ENCODE assay signal across 8 cellular contexts in the genomic region with DNA sequence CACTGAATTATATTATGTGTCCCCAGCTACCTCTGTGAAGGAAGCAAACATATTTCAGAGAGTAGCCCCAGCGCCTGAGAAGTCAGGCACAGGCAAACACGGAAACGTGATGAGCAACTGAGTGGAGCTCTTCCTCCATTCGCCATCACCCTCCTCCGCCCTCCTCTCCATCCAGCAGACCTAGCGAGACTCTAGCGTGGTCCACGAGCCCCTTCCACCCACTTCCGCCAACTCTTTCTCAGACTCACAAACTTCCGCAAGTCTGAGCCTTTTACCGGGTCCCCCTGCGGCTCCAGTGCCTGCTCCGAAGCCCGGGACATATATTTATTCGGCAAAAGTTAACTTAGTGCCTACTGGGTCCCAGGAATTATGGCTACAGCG. TPM values are rescaled to one million over a fixed set of nuclear protein-coding genes. Genes with fewer than 3 reads are reported as not detected.
DNase-seq lines count a peak whose midpoint lies in the region; ATAC-seq and TF ChIP-seq lines count a peak whose summit lies in the region.

No MANE protein-coding gene starts in this region.

- H2BK5ac ChIP-seq in IMR-90 (ENCODE audit: low read depth, low read length, poor library complexity, severe bottlenecking) = peak overlapping the region; percentile 91

- H3K27me3 ChIP-seq in IMR-90 (ENCODE audit: control insufficient read depth, insufficient read depth, low read length) = no peaks in the 10 kb centered on the region
- H3K27me3 ChIP-seq in rectal smooth muscle tissue (ENCODE audit: control insufficient read depth, insufficient read depth, low read length) = no peaks in the 10 kb centered on the region
- H3K27me3 ChIP-seq in vagina = no peaks in the 10 kb centered on the region

- H3K9me1 ChIP-seq in IMR-90 (ENCODE audit: insufficient read depth, low read length) = peaks cover 18% of the 10 kb centered on the region

- dilution Hi-C loops in IMR-90 (cut with HindIII; ENCODE audit: low sequenced_read_pairs, unreplicated experiment) = no loop called here

- H3K27ac ChIP-seq in IMR-90 (ENCODE audit: insufficient read depth, low read length) = peak overlapping the region; percentile 84
- H3K27ac ChIP-seq in rectal smooth muscle tissue (ENCODE audit: low read depth, low read length) = peak overlapping the region; percentile 82
- peak overlapping the region; percentile 92 for H3K27ac ChIP-seq in vagina

- DNase-seq in CD1c-positive myeloid dendritic cell (ENCODE audit: extremely low spot score) (peak; percentile 69), IMR-90 (peak; percentile 55), SK-N-DZ (ENCODE audit: low spot score) (peak; percentile 65), left cardiac atrium (peak; percentile 43), vagina (ENCODE audit: extremely low spot score in 2 of 2) (no peak)
- no peak for DNase-seq in activated naive CD8-positive, alpha-beta T cell treated with anti-CD3 and anti-CD28 coated beads, Interleukin-2, amount 10 ng/mL, durations not matched to agents 7 days and 5 days

- no peaks in the 10 kb centered on the region for H3K27me3 Mint-ChIP-seq in activated naive CD8-positive, alpha-beta T cell treated with anti-CD3 and anti-CD28 coated beads, Interleukin-2, amount 10 ng/mL, durations not matched to agents 7 days and 5 days

- H3K9me3 ChIP-seq in IMR-90 (ENCODE audit: control insufficient read depth, insufficient read depth, low read length) (no peaks in the 10 kb centered on the region), vagina (no peaks in the 10 kb centered on the region)

- H3K4me1 ChIP-seq in IMR-90 (ENCODE audit: control insufficient read depth, insufficient read depth, low read length) = peaks cover 7% of the 10 kb centered on the region
- H3K4me1 ChIP-seq in rectal smooth muscle tissue (ENCODE audit: control insufficient read depth, insufficient read depth, low read length) = peaks cover 13% of the 10 kb centered on the region
- peaks cover 25% of the 10 kb centered on the region for H3K4me1 ChIP-seq in vagina

- peak overlapping the region; percentile 76 for H3K4me3 ChIP-seq in IMR-90 (ENCODE audit: insufficient read depth, low read depth, low read length)
- H3K4me3 ChIP-seq in rectal smooth muscle tissue (ENCODE audit: low read length) = peak overlapping the region; percentile 82
- H3K4me3 ChIP-seq in vagina = peak overlapping the region; percentile 80 to 84

- H3K9ac ChIP-seq in IMR-90 (ENCODE audit: low read depth, low read length) (peak overlapping the region; percentile 91), rectal smooth muscle tissue (ENCODE audit: low read length) (peak overlapping the region; percentile 91)

- BruUV-seq in IMR-90 (replicated peaks; lab: Mats Ljungman, UMichigan) = no TSS peak

- H3K27ac Mint-ChIP-seq in activated naive CD8-positive, alpha-beta T cell treated with anti-CD3 and anti-CD28 coated beads, Interleukin-2, amount 10 ng/mL, durations not matched to agents 7 days and 5 days = peak overlapping the region; percentile 98

- H3K36me3 Mint-ChIP-seq in activated naive CD8-positive, alpha-beta T cell treated with anti-CD3 and anti-CD28 coated beads, Interleukin-2, amount 10 ng/mL, durations not matched to agents 7 days and 5 days = peaks cover 30% of the 10 kb centered on the region

- H4K5ac ChIP-seq in IMR-90 (ENCODE audit: low read depth, low read length) = peak overlapping the region; percentile 26; the same call in 1 of the 2 replicates

- ATAC-seq in GM19463 (IDR thresholded peaks at IDR 0.05; ENCODE audit: unreplicated experiment) = peak; percentile 21
- peak; percentile 46 for ATAC-seq in IMR-90 (ENCODE audit: low read depth)
- peak; percentile 65 for ATAC-seq in activated naive CD8-positive, alpha-beta T cell treated with anti-CD3 and anti-CD28 coated beads, Interleukin-2, amount 10 ng/mL, durations not matched to agents 7 days and 5 days (ENCODE audit: low read depth)
- ATAC-seq in left cardiac atrium = peak; percentile 61 to 75

- CTCF ChIA-PET in IMR-90 (lab: Yijun Ruan, JAX) = no interaction called here

- H3K18ac ChIP-seq in IMR-90 (ENCODE audit: low read depth, low read length) = peak overlapping the region; percentile 3; the same call in 1 of the 2 replicates

- H3K36me3 ChIP-seq in IMR-90 (ENCODE audit: control insufficient read depth, insufficient read depth, low read length) = peaks cover 24% of the 10 kb centered on the region
- H3K36me3 ChIP-seq in rectal smooth muscle tissue (ENCODE audit: control insufficient read depth, insufficient read depth, low read length) = peaks cover 13% of the 10 kb centered on the region
- H3K36me3 ChIP-seq in vagina = peaks cover 0 to 33% of the 10 kb centered on the region in 2 donors

- peak overlapping the region; percentile 99 for H2AK9ac ChIP-seq in IMR-90 (replicated peaks; ENCODE audit: low read depth, low read length, poor library complexity)

- peaks cover 44% of the 10 kb centered on the region for H4K20me1 ChIP-seq in IMR-90 (ENCODE audit: insufficient read depth, low read length)

- peaks cover 17 to 33% of the 10 kb centered on the region in 2 experiments for H3K79me1 ChIP-seq in IMR-90 (ENCODE audit: low read depth in 1 of 2, low read length in 2 of 2)

- intact Hi-C loops in IMR-90 (cut with micrococcal nuclease) = loop anchor here (1.0 to 2.0 kb wide), 2 partner anchors 55 to 183 kb away; a partner anchor contains a TSS
- intact Hi-C loops in left cardiac atrium (cut with DNase I) = no loop called here
- intact Hi-C loops in vagina (cut with DNase I) = no loop called here

- H4K8ac ChIP-seq in IMR-90 (ENCODE audit: low read depth in 2 of 2, low read length in 2 of 2) = peak overlapping the region; percentile 63 to 73

- no peak overlapping the region for H2BK15ac ChIP-seq in IMR-90 (ENCODE audit: low read depth, low read length)

- peak overlapping the region; percentile 71 for H3K4me2 ChIP-seq in IMR-90 (ENCODE audit: low read depth, low read length)

- POLR2A ChIA-PET in IMR-90 (lab: Charles Lee; ENCODE audit: unreplicated experiment) = no interaction called here
- POLR2A ChIA-PET in activated naive CD8-positive, alpha-beta T cell treated with anti-CD3 and anti-CD28 coated beads, Interleukin-2, amount 10 ng/mL, durations not matched to agents 7 days and 5 days (lab: Charles Lee) = interaction anchor here (0.5 to 3.6 kb wide), 15 partner anchors 12 to 367 kb away, joined by 3 to 32 read pairs (median 4); a partner anchor contains a TSS

- H3K23ac ChIP-seq in IMR-90 (ENCODE audit: low read depth, low read length) = peak overlapping the region; percentile 91

- in situ Hi-C loops in IMR-90 (cut with MboI; ENCODE audit: low sequenced_read_pairs) = loop anchor here (25.0 kb wide), 1 partner anchor 708 kb away; no protein-coding TSS in a partner anchor

- peak overlapping the region; percentile 96 for H3K4me3 Mint-ChIP-seq in activated naive CD8-positive, alpha-beta T cell treated with anti-CD3 and anti-CD28 coated beads, Interleukin-2, amount 10 ng/mL, durations not matched to agents 7 days and 5 days

- peak overlapping the region; percentile 93 for H2AK5ac ChIP-seq in IMR-90 (ENCODE audit: low read depth, low read length)

- TF ChIP-seq CTCF in IMR-90 (conservative IDR thresholded peaks at IDR 0.05; ENCODE audit: low read depth, low read length) (no peak), vagina (IDR thresholded peaks at IDR 0.05) (no peak)

- H3K56ac ChIP-seq in IMR-90 (ENCODE audit: extremely low read depth, insufficient read depth, low read length) = peak overlapping the region; percentile 92

- peaks cover 41% of the 10 kb centered on the region for H3K4me1 Mint-ChIP-seq in activated naive CD8-positive, alpha-beta T cell treated with anti-CD3 and anti-CD28 coated beads, Interleukin-2, amount 10 ng/mL, durations not matched to agents 7 days and 5 days

- H4K91ac ChIP-seq in IMR-90 (ENCODE audit: insufficient read depth, low read depth, low read length) = peak overlapping the region; percentile 30

- peak overlapping the region; percentile 87 for H3K4ac ChIP-seq in IMR-90 (ENCODE audit: low read depth, low read length)

- no peak overlapping the region for H2BK120ac ChIP-seq in IMR-90 (ENCODE audit: low read depth, low read length)

- TF ChIP-seq RAD21 in IMR-90 (IDR thresholded peaks at IDR 0.05; ENCODE audit: low read length) = no peak

- no peaks in the 10 kb centered on the region for H3K9me3 Mint-ChIP-seq in activated naive CD8-positive, alpha-beta T cell treated with anti-CD3 and anti-CD28 coated beads, Interleukin-2, amount 10 ng/mL, durations not matched to agents 7 days and 5 days

- no peak overlapping the region for H2BK20ac ChIP-seq in IMR-90 (ENCODE audit: low read depth, low read length)

- H3K14ac ChIP-seq in IMR-90 (replicated peaks; ENCODE audit: low read depth, low read length) = peak overlapping the region; percentile 69

- WGBS in IMR-90 (ENCODE audit: extremely low coverage in 2 of 2, insufficient read length in 1 of 2), 2 experiments = 0% methylated on average over 5 of the region's 16 CpGs; no CpG with 5 or more reads in 1 of the 2 experiments

- no peak for TF ChIP-seq POLR2A in IMR-90 (IDR thresholded peaks at IDR 0.05; ENCODE audit: low read depth, low read length)
- no peak for TF ChIP-seq POLR2A in vagina (IDR thresholded peaks at IDR 0.05)

- peak overlapping the region; percentile 95 for H2AFZ ChIP-seq in IMR-90 (replicated peaks; ENCODE audit: low read length, poor library complexity)

TF ChIP-seq in IMR-90, 13 proteins besides CTCF, POLR2A, EP300 and RAD21 (continues in another document):
- no peak for TF ChIP-seq NFE2L2 (IDR thresholded peaks at IDR 0.05; ENCODE audit: low read depth, low read length)
- no peak for TF ChIP-seq RFX5 (IDR thresholded peaks at IDR 0.05; ENCODE audit: low read depth, low read length)
- TF ChIP-seq MAFK (IDR thresholded peaks at IDR 0.05; ENCODE audit: low read depth, low read length) = no peak

RNA-seq across cellular contexts. Expression of a gene that starts 0.5 kb away (rescaled TPM):
- 103 and 109 TPM in 2 replicates for total RNA-seq in IMR-90 (2012; rRNA removed)
- polyA plus RNA-seq in IMR-90 (2012; rRNA removed) = 214 and 249 TPM in 2 replicates
- 295 and 345 TPM in 2 replicates for polyA plus RNA-seq in IMR-90 (2012; cell fraction: cytosol; rRNA removed)
- polyA plus RNA-seq in IMR-90 (2012; cell fraction: nucleus; rRNA removed; ENCODE audit: low replicate concordance) = 141 and 176 TPM in 2 replicates
- polyA plus RNA-seq in SK-N-DZ (2014; cell fraction: cytosol; rRNA removed) = 1,780 and 1,783 TPM in 2 replicates
- 833 and 1,506 TPM in 2 replicates for polyA plus RNA-seq in SK-N-DZ (2014; cell fraction: nucleus; rRNA removed)
- 100 to 1,000 TPM; 232 to 235 TPM for total RNA-seq in activated naive CD8-positive, alpha-beta T cell treated with anti-CD3 and anti-CD28 coated beads, Interleukin-2, amount 10 ng/mL, durations not matched to agents 7 days and 5 days
- 10 to 100 TPM; 49.5 to 79.4 TPM for total RNA-seq in left cardiac atrium
- total RNA-seq in vagina = 173 TPM

RNA-seq across cellular contexts. Expression of a gene that starts 38.7 kb away (rescaled TPM):
- total RNA-seq in IMR-90 (2012; rRNA removed) (18.9 and 26.2 TPM in 2 replicates), left cardiac atrium (1 to 10 TPM; 6.5 to 7.0 TPM), vagina (11.0 TPM)
- polyA plus RNA-seq in IMR-90 (2012; rRNA removed) = 7.4 and 7.8 TPM in 2 replicates
- 2.1 and 2.2 TPM in 2 replicates for polyA plus RNA-seq in IMR-90 (2012; cell fraction: cytosol; rRNA removed)
- polyA plus RNA-seq in IMR-90 (2012; cell fraction: nucleus; rRNA removed; ENCODE audit: low replicate concordance) = 8.1 and 31.6 TPM in 2 replicates
- 10.8 and 12.3 TPM in 2 replicates for polyA plus RNA-seq in SK-N-DZ (2014; cell fraction: cytosol; rRNA removed)
- polyA plus RNA-seq in SK-N-DZ (2014; cell fraction: nucleus; rRNA removed) = 15.0 and 24.3 TPM in 2 replicates
- total RNA-seq in activated naive CD8-positive, alpha-beta T cell treated with anti-CD3 and anti-CD28 coated beads, Interleukin-2, amount 10 ng/mL, durations not matched to agents 7 days and 5 days = 10 to 100 TPM; 10.4 to 12.0 TPM

Comparison
In these comparisons a context has a peak if more than half of its experiments do, and no peak if none do; other contexts are left out.
1. DNase-seq: peak in CD1c-positive myeloid dendritic cell (single experiment), IMR-90 (single experiment), SK-N-DZ (single experiment) and left cardiac atrium (single experiment); none in activated naive CD8-positive, alpha-beta T cell treated with anti-CD3 and anti-CD28 coated beads, Interleukin-2, amount 10 ng/mL, durations not matched to agents 7 days and 5 days (single experiment) and vagina (0 of 2).
2. Peak in every context shown above with its lines, with median percentiles within 50 percentile points of each other: ATAC-seq, H3K27ac ChIP-seq and H3K4me3 ChIP-seq.